1 cellular context compared by ENCODE assay signal in the genomic region with DNA sequence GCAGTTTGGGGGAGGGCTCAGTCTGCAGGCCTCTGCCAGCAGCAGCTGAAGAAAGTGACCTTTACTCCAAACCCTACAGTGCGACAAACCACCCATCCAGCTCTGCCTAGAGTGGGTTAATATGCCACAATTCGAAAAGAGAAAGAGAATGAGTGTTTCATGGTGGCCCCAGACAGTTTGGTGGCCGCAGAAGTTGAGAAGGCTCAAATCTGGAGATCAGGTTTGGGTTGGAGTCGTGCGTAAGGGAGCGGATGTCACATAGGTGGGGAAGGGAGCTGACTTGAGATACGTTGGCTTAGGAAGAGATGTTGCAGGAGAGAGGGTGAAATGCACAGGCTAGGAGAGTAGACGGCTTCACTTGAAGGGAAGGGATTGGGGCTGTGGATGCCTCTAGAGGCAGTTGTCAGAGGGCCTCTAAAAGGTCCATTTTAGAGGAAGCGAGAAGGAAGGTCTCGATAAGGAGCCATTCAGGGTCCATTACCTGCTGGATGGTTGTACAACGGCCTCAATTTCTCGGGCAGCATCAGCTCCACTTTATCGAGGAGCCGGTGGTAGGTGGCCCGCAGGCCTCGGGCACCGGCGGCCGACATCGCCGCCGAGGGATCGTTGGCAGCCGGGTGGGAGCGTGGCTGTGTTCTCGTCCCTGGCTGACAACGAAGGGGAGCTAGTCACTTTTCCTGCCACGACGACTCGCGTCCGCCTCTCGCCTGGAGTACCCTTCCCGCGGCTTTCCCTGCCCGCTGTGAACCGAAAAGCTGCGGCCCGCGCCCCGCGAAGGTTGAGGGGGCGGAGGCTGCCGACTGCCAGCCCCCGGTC.
TF ChIP-seq lines count a peak whose summit lies in the region.

No MANE protein-coding gene starts in this region.

TF ChIP-seq in K562, 482 proteins besides CTCF, POLR2A, EP300 and RAD21 (continued from another document and continues in another):
- TF ChIP-seq TSHZ1 (CRISPR knock-in tag; IDR thresholded peaks at IDR 0.05) (no peak), DEAF1 (CRISPR knock-in tag; IDR thresholded peaks at IDR 0.05) (peak; percentile 33; the same call in 1 of the 2 replicates), ZKSCAN3 (CRISPR knock-in tag; IDR thresholded peaks at IDR 0.05) (no peak), KAT7 (CRISPR knock-in tag; IDR thresholded peaks at IDR 0.05; ENCODE audit: borderline replicate concordance) (no peak; the same call in 1 of the 2 replicates), ZNF274 (IDR thresholded peaks at IDR 0.05; ENCODE audit: borderline replicate concordance, low read depth, low read length) (no peak), PPARD (CRISPR knock-in tag; IDR thresholded peaks at IDR 0.05) (no peak), NR3C1 (CRISPR knock-in tag; IDR thresholded peaks at IDR 0.05) (no peak), ZNF766 (CRISPR knock-in tag; conservative IDR thresholded peaks at IDR 0.05) (0 out of 2 replicates have a peak, but pooled peaks have one; percentile 21), PHF20 (IDR thresholded peaks at IDR 0.05; ENCODE audit: partially characterized antibody) (peak; percentile 50), NR2C1 (IDR thresholded peaks at IDR 0.05) (no peak), NR2C1 (tag; IDR thresholded peaks at IDR 0.05) (peak; percentile 5; the same call in 1 of the 2 replicates), RBFOX2 (IDR thresholded peaks at IDR 0.05; ENCODE audit: low read depth, low read length) (no peak), TSC22D4 (tag; IDR thresholded peaks at IDR 0.05) (no peak), MTA2 (IDR thresholded peaks at IDR 0.05; ENCODE audit: low read depth) (no peak), U2AF2 (optimal IDR thresholded peaks at IDR 0.05; ENCODE audit: low read depth, low read length) (no peak), ZNF277 (CRISPR knock-in tag; IDR thresholded peaks at IDR 0.05; ENCODE audit: borderline replicate concordance) (no peak), TAF1 (IDR thresholded peaks at IDR 0.05; ENCODE audit: control insufficient read depth, extremely low read depth, insufficient read depth, low read length, severe bottlenecking) (peak; percentile 94), RUNX1 (IDR thresholded peaks at IDR 0.05; ENCODE audit: low read depth) (no peak), HOXB6 (CRISPR knock-in tag; IDR thresholded peaks at IDR 0.05; ENCODE audit: borderline replicate concordance) (0 out of 2 replicates have a peak, but pooled peaks have one; percentile 56), CBX1 (IDR thresholded peaks at IDR 0.05; ENCODE audit: low read depth) (no peak; the same call in 1 of the 2 replicates), FOXA1 (IDR thresholded peaks at IDR 0.05; ENCODE audit: borderline replicate concordance) (no peak), HIVEP1 (CRISPR knock-in tag; IDR thresholded peaks at IDR 0.05) (0 out of 2 replicates have a peak, but pooled peaks have one; percentile 38), ZBTB12 (CRISPR knock-in tag; IDR thresholded peaks at IDR 0.05) (no peak), ZNF133 (CRISPR knock-in tag; IDR thresholded peaks at IDR 0.05) (no peak), TOE1 (IDR thresholded peaks at IDR 0.05; ENCODE audit: borderline replicate concordance) (no peak), TOE1 (CRISPR knock-in tag; IDR thresholded peaks at IDR 0.05; ENCODE audit: borderline replicate concordance, low read depth) (no peak), OTX1 (CRISPR knock-in tag; IDR thresholded peaks at IDR 0.05) (no peak), JUND (IDR thresholded peaks at IDR 0.05; ENCODE audit: borderline replicate concordance, low read depth, low read length) (no peak), JUND (tag; IDR thresholded peaks at IDR 0.05; ENCODE audit: borderline replicate concordance, low read depth, low read length) (no peak; the same call in 2 of the 3 replicates), CHCHD3 (CRISPR knock-in tag; IDR thresholded peaks at IDR 0.05) (no peak), RBM34 (IDR thresholded peaks at IDR 0.05; ENCODE audit: borderline replicate concordance, insufficient read depth, low read length) (no peak), KDM4B (IDR thresholded peaks at IDR 0.05; ENCODE audit: borderline replicate concordance in 2 of 2, low read depth in 1 of 2) (0 out of 4 replicates have a peak, but pooled peaks of 1 of the 2 experiments have one; percentile 62), YBX1 (IDR thresholded peaks at IDR 0.05) (no peak), MIER1 (IDR thresholded peaks at IDR 0.05; ENCODE audit: low read depth) (peak; percentile 80), GTF2E2 (tag; IDR thresholded peaks at IDR 0.05) (no peak), SAP30 (IDR thresholded peaks at IDR 0.05; ENCODE audit: borderline replicate concordance, insufficient read depth, low read depth, low read length, poor library complexity, severe bottlenecking) (no peak), ESRRA (IDR thresholded peaks at IDR 0.05; ENCODE audit: borderline replicate concordance, low read depth) (peak; percentile 68), RBM15 (IDR thresholded peaks at IDR 0.05; ENCODE audit: insufficient read depth, low read length) (no peak), RHOXF2B (CRISPR knock-in tag; conservative IDR thresholded peaks at IDR 0.05) (0 out of 2 replicates have a peak, but pooled peaks have one; percentile 73), GATA2 (CRISPR knock-in tag; IDR thresholded peaks at IDR 0.05) (no peak), JUN (IDR thresholded peaks at IDR 0.05; ENCODE audit: borderline replicate concordance, low read depth, low read length) (no peak), JUN (CRISPR knock-in tag; IDR thresholded peaks at IDR 0.05; ENCODE audit: borderline replicate concordance) (peak; percentile 14; the same call in 1 of the 2 replicates), BDP1 (IDR thresholded peaks at IDR 0.05; ENCODE audit: insufficient read depth, insufficient read length) (no peak)
- TF ChIP-seq, protein P1, sequence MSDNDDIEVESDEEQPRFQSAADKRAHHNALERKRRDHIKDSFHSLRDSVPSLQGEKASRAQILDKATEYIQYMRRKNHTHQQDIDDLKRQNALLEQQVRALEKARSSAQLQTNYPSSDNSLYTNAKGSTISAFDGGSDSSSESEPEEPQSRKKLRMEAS (CRISPR knock-in tag; IDR thresholded peaks at IDR 0.05): no peak; the same call in none of the 2 replicates
- TF ChIP-seq, protein P2, sequence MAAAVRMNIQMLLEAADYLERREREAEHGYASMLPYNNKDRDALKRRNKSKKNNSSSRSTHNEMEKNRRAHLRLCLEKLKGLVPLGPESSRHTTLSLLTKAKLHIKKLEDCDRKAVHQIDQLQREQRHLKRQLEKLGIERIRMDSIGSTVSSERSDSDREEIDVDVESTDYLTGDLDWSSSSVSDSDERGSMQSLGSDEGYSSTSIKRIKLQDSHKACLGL (CRISPR knock-in tag; IDR thresholded peaks at IDR 0.05; ENCODE audit: borderline replicate concordance, poor library complexity, severe bottlenecking): no peak
- TF ChIP-seq, protein P3, sequence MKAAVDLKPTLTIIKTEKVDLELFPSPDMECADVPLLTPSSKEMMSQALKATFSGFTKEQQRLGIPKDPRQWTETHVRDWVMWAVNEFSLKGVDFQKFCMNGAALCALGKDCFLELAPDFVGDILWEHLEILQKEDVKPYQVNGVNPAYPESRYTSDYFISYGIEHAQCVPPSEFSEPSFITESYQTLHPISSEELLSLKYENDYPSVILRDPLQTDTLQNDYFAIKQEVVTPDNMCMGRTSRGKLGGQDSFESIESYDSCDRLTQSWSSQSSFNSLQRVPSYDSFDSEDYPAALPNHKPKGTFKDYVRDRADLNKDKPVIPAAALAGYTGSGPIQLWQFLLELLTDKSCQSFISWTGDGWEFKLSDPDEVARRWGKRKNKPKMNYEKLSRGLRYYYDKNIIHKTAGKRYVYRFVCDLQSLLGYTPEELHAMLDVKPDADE (conservative IDR thresholded peaks at IDR 0.05; ENCODE audit: control insufficient read depth, low read depth, low read length): peak; percentile 52
- TF ChIP-seq, protein P4, sequence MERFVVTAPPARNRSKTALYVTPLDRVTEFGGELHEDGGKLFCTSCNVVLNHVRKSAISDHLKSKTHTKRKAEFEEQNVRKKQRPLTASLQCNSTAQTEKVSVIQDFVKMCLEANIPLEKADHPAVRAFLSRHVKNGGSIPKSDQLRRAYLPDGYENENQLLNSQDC (CRISPR knock-in tag; IDR thresholded peaks at IDR 0.05): 0 out of 2 replicates have a peak, but pooled peaks have one; percentile 62
- TF ChIP-seq, protein P5, sequence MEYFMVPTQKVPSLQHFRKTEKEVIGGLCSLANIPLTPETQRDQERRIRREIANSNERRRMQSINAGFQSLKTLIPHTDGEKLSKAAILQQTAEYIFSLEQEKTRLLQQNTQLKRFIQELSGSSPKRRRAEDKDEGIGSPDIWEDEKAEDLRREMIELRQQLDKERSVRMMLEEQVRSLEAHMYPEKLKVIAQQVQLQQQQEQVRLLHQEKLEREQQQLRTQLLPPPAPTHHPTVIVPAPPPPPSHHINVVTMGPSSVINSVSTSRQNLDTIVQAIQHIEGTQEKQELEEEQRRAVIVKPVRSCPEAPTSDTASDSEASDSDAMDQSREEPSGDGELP (CRISPR knock-in tag; IDR thresholded peaks at IDR 0.05; ENCODE audit: borderline replicate concordance): 0 out of 2 replicates have a peak, but pooled peaks have one; percentile 13
- TF ChIP-seq, protein P6, sequence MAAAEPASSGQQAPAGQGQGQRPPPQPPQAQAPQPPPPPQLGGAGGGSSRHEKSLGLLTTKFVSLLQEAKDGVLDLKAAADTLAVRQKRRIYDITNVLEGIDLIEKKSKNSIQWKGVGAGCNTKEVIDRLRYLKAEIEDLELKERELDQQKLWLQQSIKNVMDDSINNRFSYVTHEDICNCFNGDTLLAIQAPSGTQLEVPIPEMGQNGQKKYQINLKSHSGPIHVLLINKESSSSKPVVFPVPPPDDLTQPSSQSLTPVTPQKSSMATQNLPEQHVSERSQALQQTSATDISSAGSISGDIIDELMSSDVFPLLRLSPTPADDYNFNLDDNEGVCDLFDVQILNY (CRISPR knock-in tag; IDR thresholded peaks at IDR 0.05): no peak; the same call in 1 of the 2 replicates
- TF ChIP-seq, protein P7, sequence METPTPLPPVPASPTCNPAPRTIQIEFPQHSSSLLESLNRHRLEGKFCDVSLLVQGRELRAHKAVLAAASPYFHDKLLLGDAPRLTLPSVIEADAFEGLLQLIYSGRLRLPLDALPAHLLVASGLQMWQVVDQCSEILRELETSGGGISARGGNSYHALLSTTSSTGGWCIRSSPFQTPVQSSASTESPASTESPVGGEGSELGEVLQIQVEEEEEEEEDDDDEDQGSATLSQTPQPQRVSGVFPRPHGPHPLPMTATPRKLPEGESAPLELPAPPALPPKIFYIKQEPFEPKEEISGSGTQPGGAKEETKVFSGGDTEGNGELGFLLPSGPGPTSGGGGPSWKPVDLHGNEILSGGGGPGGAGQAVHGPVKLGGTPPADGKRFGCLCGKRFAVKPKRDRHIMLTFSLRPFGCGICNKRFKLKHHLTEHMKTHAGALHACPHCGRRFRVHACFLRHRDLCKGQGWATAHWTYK (CRISPR knock-in tag; IDR thresholded peaks at IDR 0.05): 0 out of 2 replicates have a peak, but pooled peaks have one; percentile 71
